In genomic region chr3:156655819-156656566, GRCh38 we compare ENCODE assay signal across 20 cellular contexts. TPM values are rescaled to one million over a fixed set of nuclear protein-coding genes. Genes with fewer than 3 reads are reported as not detected.
A peak's percentile ranks its signal among the peaks of the same experiment; 100 is the strongest.
DNase-seq lines count a peak whose midpoint lies in the region; ATAC-seq and FAIRE-seq lines count a peak whose summit lies in the region.
"Had no signal": no experiment of that assay in that cellular context is flagged by ENCODE, and none has a peak within 500 bp of the region (broad histone marks: within the 10 kb centered on the region; RNA-seq: fewer than 3 reads in every experiment).

No MANE protein-coding gene starts in this region.

- DNase-seq in GM19239 (ENCODE audit: insufficient read length, low spot score) (no peak), hippocampal formation (lab: John Stamatoyannopoulos, UW) (no peak), left lobe of liver (ENCODE audit: low spot score) (no peak), NCI-H1436 (lab: John Stamatoyannopoulos, UW) (no peak)
- DNase-seq in stimulated activated naive CD4-positive, alpha-beta T cell treated with Interleukin-2 at 50 U/mL for 16 hours (lab: John Stamatoyannopoulos, UW), result no peak
- DNase-seq: activated gamma-delta T cell, Calu3, endodermal cell, heart left ventricle, islet precursor cell, natural killer cell, NCI-H2029 treated with DMSO at 0.1 percent for 48 hours, NCI-H526 treated with DMSO at 0.1 percent for 48 hours, PC-3, SJCRH30, thyroid gland had no signal

- ATAC-seq in HG02763 (IDR thresholded peaks at IDR 0.05; ENCODE audit: unreplicated experiment) (peak; percentile 54), HG03469 (IDR thresholded peaks at IDR 0.05; ENCODE audit: unreplicated experiment) (peak; percentile 37), left lobe of liver (no peak)
- ATAC-seq: activated CD4-positive, CD25-positive, alpha-beta regulatory T cell treated with anti-CD3 and anti-CD28 coated beads, Interleukin-2, amount 50 U/mL, for 24 hours; heart left ventricle; natural killer cell; PC-3; stimulated activated memory B cell treated with anti-CD40 and anti-IgM and Interleukin-4, amounts not matched to agents 10 μg/mL and 1 μg/mL and 100 μg/mL, for 72 hours had no signal

- FAIRE-seq in GM19239 (lab: Jason Lieb, UNC), result peak; percentile 64

RNA-seq across cellular contexts. Expression of gene TIPARP, which starts 18.4 kb away (rescaled TPM):
- total RNA-seq in left lobe of liver, result 8.1 TPM
